ENCODE assay signal across 17 cellular contexts in genomic region chr11:77886401-77886800, GRCh38.
DNase-seq lines count a peak whose midpoint lies in the region; ATAC-seq, FAIRE-seq and TF ChIP-seq lines count a peak whose summit lies in the region.
"Had no signal": no experiment of that assay in that cellular context is flagged by ENCODE, and none has a peak within 500 bp of the region (broad histone marks: within the 10 kb centered on the region; RNA-seq: fewer than 3 reads in every experiment).

No MANE protein-coding gene starts in this region.

- H3K4me1 ChIP-seq in endothelial cell of umbilical vein (ENCODE audit: control insufficient read depth, extremely low read depth, insufficient read depth, low read length) (peaks cover 16% of the 10 kb centered on the region), left lung (no peaks in the 10 kb centered on the region), left ventricle myocardium inferior (no peaks in the 10 kb centered on the region)
- H3K4me1 ChIP-seq: A549 had no signal

- no peak overlapping the region for H3K9ac ChIP-seq in endothelial cell of umbilical vein (replicated peaks; ENCODE audit: extremely low read depth, insufficient read depth, low read length)

- DNase-seq in amniotic epithelial cell (ENCODE audit: low read depth), result peak; percentile 27
- DNase-seq in endothelial cell of umbilical vein (ENCODE audit: low read depth, low spot score), result peak; percentile 28
- DNase-seq in fibroblast of the aortic adventitia (ENCODE audit: low read depth), result peak; percentile 32
- DNase-seq in left lung, result no peak
- DNase-seq in left ventricle myocardium inferior, result no peak
- DNase-seq in nephron progenitor cell, result no peak
- no peak for DNase-seq in type B pancreatic cell (ENCODE audit: extremely low spot score, unreplicated experiment)
- DNase-seq: CD8-positive, alpha-beta T cell; COR-L47; GF-D8; GOT3; H9 had no signal

- dilution Hi-C loops in endothelial cell of umbilical vein (cut with MboI; ENCODE audit: extremely low pct_ligation_motif_present, low sequenced_read_pairs), result no loop called here

- FAIRE-seq in endothelial cell of umbilical vein (lab: Jason Lieb, UNC), result no peak
- FAIRE-seq: A549, GM12891, HepG2, HTR-8/SVneo had no signal

- H3K36me3 ChIP-seq in endothelial cell of umbilical vein (ENCODE audit: control insufficient read depth in 2 of 2, extremely low read depth in 1 of 2, insufficient read depth in 2 of 2, low read length in 2 of 2) (peaks cover 6 to 8% of the 10 kb centered on the region in 2 experiments), left lung (peaks cover 0 to 74% of the 10 kb centered on the region in 2 donors), left ventricle myocardium inferior (peaks cover 64% of the 10 kb centered on the region)

- no peaks in the 10 kb centered on the region for H3K79me2 ChIP-seq in endothelial cell of umbilical vein (ENCODE audit: control insufficient read depth, insufficient read depth, low read length)

- BruUV-seq in endothelial cell of umbilical vein (replicated peaks; lab: Mats Ljungman, UMichigan), result no TSS peak

- TF ChIP-seq POLR2A in endothelial cell of umbilical vein (IDR thresholded peaks at IDR 0.05; ENCODE audit: low read depth, low read length), result no peak

- no peak for TF ChIP-seq CTCF in endothelial cell of umbilical vein (IDR thresholded peaks at IDR 0.05; ENCODE audit: extremely low read depth in 1 of 2, insufficient read depth in 1 of 2, low read depth in 1 of 2, low read length in 2 of 2)
- no peak for TF ChIP-seq CTCF in fibroblast of the aortic adventitia (IDR thresholded peaks at IDR 0.05; ENCODE audit: insufficient read depth, low read length)
- TF ChIP-seq CTCF in left lung (IDR thresholded peaks at IDR 0.05), result no peak
- TF ChIP-seq CTCF in left ventricle myocardium inferior (IDR thresholded peaks at IDR 0.05; ENCODE audit: borderline replicate concordance), result no peak
- TF ChIP-seq CTCF in nephron progenitor cell (IDR thresholded peaks at IDR 0.05), result no peak
- no peak for TF ChIP-seq CTCF in type B pancreatic cell (conservative IDR thresholded peaks at IDR 0.05)

- H3K9me3 ChIP-seq in endothelial cell of umbilical vein (replicated peaks; ENCODE audit: control insufficient read depth, insufficient read depth, low read length) (no peaks in the 10 kb centered on the region), left lung (no peaks in the 10 kb centered on the region), left ventricle myocardium inferior (replicated peaks) (no peaks in the 10 kb centered on the region)
- H3K9me3 ChIP-seq: A549 had no signal

- no peak for ATAC-seq in left lung
- ATAC-seq: A549; CD8-positive, alpha-beta T cell; HepG2 had no signal

- H2AFZ ChIP-seq in endothelial cell of umbilical vein (ENCODE audit: low read depth, low read length), result no peak overlapping the region

- H3K9me3 Mint-ChIP-seq in nephron progenitor cell (peaks cover 8% of the 10 kb centered on the region), type B pancreatic cell (no peaks in the 10 kb centered on the region)
- H3K9me3 Mint-ChIP-seq: CD8-positive, alpha-beta T cell; H9 had no signal

- H3K27ac ChIP-seq in endothelial cell of umbilical vein (ENCODE audit: insufficient read depth, low read depth, low read length) (no peak overlapping the region), left lung (no peak overlapping the region), left ventricle myocardium inferior (replicated peaks) (no peak overlapping the region)
- H3K27ac ChIP-seq: A549 had no signal

- POLR2A ChIA-PET in endothelial cell of umbilical vein (lab: Charles Lee), result no interaction called here

- H3K4me2 ChIP-seq in endothelial cell of umbilical vein (ENCODE audit: insufficient read depth, low read length), result no peak overlapping the region
- H3K4me2 ChIP-seq: A549 had no signal

- H3K36me3 Mint-ChIP-seq in nephron progenitor cell (ENCODE audit: low read depth) (peaks cover 82% of the 10 kb centered on the region), type B pancreatic cell (peaks cover 10% of the 10 kb centered on the region)

- H4K20me1 ChIP-seq in endothelial cell of umbilical vein (replicated peaks; ENCODE audit: control insufficient read depth, extremely low read depth, insufficient read depth, low read length), result no peaks in the 10 kb centered on the region

- CTCF ChIA-PET in endothelial cell of umbilical vein (lab: Charles Lee), result no interaction called here

- H3K27me3 ChIP-seq in endothelial cell of umbilical vein (ENCODE audit: control insufficient read depth in 2 of 2, insufficient read depth in 2 of 2, low read length in 2 of 2) (no peaks in the 10 kb centered on the region), left lung (no peaks in the 10 kb centered on the region), left ventricle myocardium inferior (ENCODE audit: low read depth) (no peaks in the 10 kb centered on the region)

- intact Hi-C loops in endothelial cell of umbilical vein (cut with micrococcal nuclease), result no loop called here
- intact Hi-C loops in left lung (cut with DNase I), result no loop called here
- intact Hi-C loops in left ventricle myocardium inferior (cut with micrococcal nuclease), result no loop called here

- peaks cover 11% of the 10 kb centered on the region for H3K4me1 Mint-ChIP-seq in nephron progenitor cell
- peaks cover 4% of the 10 kb centered on the region for H3K4me1 Mint-ChIP-seq in type B pancreatic cell (ENCODE audit: unreplicated experiment)
- H3K4me1 Mint-ChIP-seq: CD14-positive monocyte, H9 had no signal

- H3K9me1 ChIP-seq in endothelial cell of umbilical vein (replicated peaks; ENCODE audit: control insufficient read depth, extremely low read depth, insufficient read depth, low read length), result no peaks in the 10 kb centered on the region

- H3K27me3 Mint-ChIP-seq in nephron progenitor cell (ENCODE audit: low read depth, poor library complexity) (peaks cover 4% of the 10 kb centered on the region), type B pancreatic cell (no peaks in the 10 kb centered on the region)

- no peak overlapping the region for H3K4me3 ChIP-seq in endothelial cell of umbilical vein (replicated peaks in 1 of 3; ENCODE audit: insufficient read depth in 1 of 3, low read depth in 1 of 3, low read length in 3 of 3)
- no peak overlapping the region for H3K4me3 ChIP-seq in fibroblast of the aortic adventitia (ENCODE audit: low read depth, low read length)
- H3K4me3 ChIP-seq in left lung, result no peak overlapping the region
- H3K4me3 ChIP-seq in left ventricle myocardium inferior, result no peak overlapping the region
- H3K4me3 ChIP-seq: A549 had no signal

- H3K4me3 Mint-ChIP-seq in nephron progenitor cell (no peak overlapping the region), type B pancreatic cell (no peak overlapping the region)
- H3K4me3 Mint-ChIP-seq: CD14-positive monocyte; CD8-positive, alpha-beta T cell; H9 had no signal

- H3K27ac Mint-ChIP-seq in nephron progenitor cell, result no peak overlapping the region
- no peak overlapping the region for H3K27ac Mint-ChIP-seq in type B pancreatic cell
- H3K27ac Mint-ChIP-seq: CD14-positive monocyte; CD8-positive, alpha-beta T cell had no signal

TF ChIP-seq in endothelial cell of umbilical vein, 7 proteins besides CTCF, POLR2A, EP300 and RAD21:
- TF ChIP-seq JUN (IDR thresholded peaks at IDR 0.05; ENCODE audit: borderline replicate concordance, insufficient read depth, insufficient read length, low read depth) (no peak), GATA2 (IDR thresholded peaks at IDR 0.05; ENCODE audit: insufficient read depth, insufficient read length, low read depth, low read length) (no peak), FOS (IDR thresholded peaks at IDR 0.05; ENCODE audit: borderline replicate concordance, insufficient read depth, low read length) (no peak), EZH2 (IDR thresholded peaks at IDR 0.05; ENCODE audit: borderline replicate concordance, low read depth, low read length, severe bottlenecking) (no peak), POLR2AphosphoS5 (IDR thresholded peaks at IDR 0.05; ENCODE audit: insufficient read depth, low read depth, low read length) (no peak), MAX (IDR thresholded peaks at IDR 0.05; ENCODE audit: insufficient read depth, insufficient read length) (no peak), MYC (IDR thresholded peaks at IDR 0.05; ENCODE audit: low read depth, low read length) (no peak)

Comparison
In these comparisons a context has a peak if more than half of its experiments do, and no peak if none do; other contexts are left out.
1. DNase-seq: peak in amniotic epithelial cell (single experiment), endothelial cell of umbilical vein (single experiment) and fibroblast of the aortic adventitia (single experiment); none in left lung (0 of 2), left ventricle myocardium inferior (single experiment), nephron progenitor cell (single experiment) and type B pancreatic cell (single experiment).